Comparison of ENCODE assay signal across 12 cellular contexts in the genomic region with DNA sequence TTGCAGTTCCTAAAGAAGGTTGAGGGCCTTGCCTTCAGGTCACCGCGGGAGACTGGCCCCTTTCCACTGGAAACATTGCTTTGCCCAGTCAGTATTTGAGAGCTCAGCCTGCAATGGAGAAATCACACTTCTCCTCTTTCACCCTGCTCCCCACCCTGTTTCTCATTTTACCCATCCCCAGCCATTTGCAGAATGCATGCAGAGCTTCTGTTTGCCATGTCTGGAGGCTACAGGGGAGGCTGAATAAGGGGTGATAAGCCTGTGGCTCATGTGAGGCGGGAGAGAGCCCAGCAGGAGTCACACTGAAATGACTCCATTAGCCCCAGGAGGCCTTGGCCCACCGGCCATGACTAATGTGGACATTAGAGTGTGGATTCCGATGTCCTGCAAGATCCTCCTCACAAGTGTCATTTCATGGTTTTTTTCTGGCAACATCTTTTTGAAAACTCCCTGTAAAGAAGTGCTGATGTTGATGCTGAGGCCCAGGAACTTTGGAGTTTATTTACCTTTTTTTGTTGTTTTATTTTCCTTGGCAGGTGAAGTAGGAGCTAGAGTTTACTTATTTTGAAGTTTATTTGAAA. TPM values are rescaled to one million over a fixed set of nuclear protein-coding genes. Genes with fewer than 3 reads are reported as not detected.
DNase-seq lines count a peak whose midpoint lies in the region; ATAC-seq and TF ChIP-seq lines count a peak whose summit lies in the region.
"Had no signal": no experiment of that assay in that cellular context is flagged by ENCODE, and none has a peak within 500 bp of the region (broad histone marks: within the 10 kb centered on the region; RNA-seq: fewer than 3 reads in every experiment).

No MANE protein-coding gene starts in this region.

- DNase-seq in Daoy (ENCODE audit: low read depth) (peak; percentile 86), astrocyte of the spinal cord (ENCODE audit: low read depth, low spot score) (peak; percentile 75), KBM-7 (no peak)
- DNase-seq in CD4-positive, alpha-beta memory T cell = no peak
- DNase-seq: NCI-H526 treated with DMSO at 0.1 percent for 48 hours had no signal

- H4K20me1 ChIP-seq in Loucy (ENCODE audit: insufficient read depth, low read length, poor library complexity, severe bottlenecking) = peaks cover 57% of the 10 kb centered on the region

- intact Hi-C loops in CD4-positive, alpha-beta memory T cell (cut with micrococcal nuclease) = no loop called here

- H3K27me3 ChIP-seq in Loucy (ENCODE audit: insufficient read depth, low read length, poor library complexity, severe bottlenecking) (no peaks in the 10 kb centered on the region), neuron (ENCODE audit: insufficient read depth, low read length) (peaks cover 12% of the 10 kb centered on the region)
- H3K27me3 ChIP-seq in CD4-positive, alpha-beta memory T cell (ENCODE audit: insufficient read depth, low read length) = no peaks in the 10 kb centered on the region
- H3K27me3 ChIP-seq: adrenal gland, vagina had no signal

- H3K36me3 ChIP-seq in Loucy (ENCODE audit: insufficient read depth, low read length) = no peaks in the 10 kb centered on the region
- no peaks in the 10 kb centered on the region for H3K36me3 ChIP-seq in neuron (ENCODE audit: insufficient read depth, low read length)
- no peaks in the 10 kb centered on the region for H3K36me3 ChIP-seq in CD4-positive, alpha-beta memory T cell (ENCODE audit: insufficient read depth, low read length)
- H3K36me3 ChIP-seq: adrenal gland, vagina had no signal

- H3K79me2 ChIP-seq in Loucy (ENCODE audit: insufficient read depth, low read length) = peaks cover 97% of the 10 kb centered on the region

- peak overlapping the region; percentile 42 for H3K4me2 ChIP-seq in Loucy (ENCODE audit: low read depth, low read length, poor library complexity, severe bottlenecking)

- H3K4me3 ChIP-seq in Loucy (ENCODE audit: low read length, poor library complexity, severe bottlenecking) (no peak overlapping the region), astrocyte of the spinal cord (ENCODE audit: low read depth, low read length) (no peak overlapping the region), neuron (ENCODE audit: low read length) (no peak overlapping the region)
- no peak overlapping the region for H3K4me3 ChIP-seq in CD4-positive, alpha-beta memory T cell (ENCODE audit: low read length in 2 of 2)
- H3K4me3 ChIP-seq: adrenal gland, vagina had no signal

- H3K27ac ChIP-seq in CD4-positive, alpha-beta memory T cell (ENCODE audit: low read depth, low read length) = no peak overlapping the region
- H3K27ac ChIP-seq: vagina had no signal

- POLR2A ChIA-PET in CD4-positive, alpha-beta memory T cell (lab: Charles Lee; ENCODE audit: partially characterized antibody) = no interaction called here

- no peaks in the 10 kb centered on the region for H3K9me3 Mint-ChIP-seq in CD4-positive, alpha-beta memory T cell

- H3K4me1 ChIP-seq in Loucy (ENCODE audit: insufficient read depth, low read length, poor library complexity, severe bottlenecking) (peaks cover 47% of the 10 kb centered on the region), neuron (ENCODE audit: insufficient read depth, low read length) (peaks cover 18% of the 10 kb centered on the region)
- peaks cover 5% of the 10 kb centered on the region for H3K4me1 ChIP-seq in CD4-positive, alpha-beta memory T cell (ENCODE audit: insufficient read depth, low read length)

- H3K9ac ChIP-seq in Loucy (ENCODE audit: low read depth, low read length, poor library complexity, severe bottlenecking) = peak overlapping the region; percentile 10

- no peaks in the 10 kb centered on the region for H3K27me3 Mint-ChIP-seq in CD4-positive, alpha-beta memory T cell

- H2AFZ ChIP-seq in Loucy (ENCODE audit: low read length) (no peak overlapping the region), neuron (ENCODE audit: low read depth, low read length) (peak overlapping the region; percentile 26)

- TF ChIP-seq CTCF in Loucy (conservative IDR thresholded peaks at IDR 0.05; ENCODE audit: low read length) = no peak
- no peak for TF ChIP-seq CTCF in astrocyte of the spinal cord (IDR thresholded peaks at IDR 0.05; ENCODE audit: low read depth, low read length)

- peaks cover 9 to 17% (median 13%) of the 10 kb centered on the region in 4 donors for H3K4me1 Mint-ChIP-seq in CD4-positive, alpha-beta memory T cell

- H3K27ac Mint-ChIP-seq in CD4-positive, alpha-beta memory T cell = peak overlapping the region in 1 of 7 donors; percentile 42

- peaks cover 2% of the 10 kb centered on the region; the same call in 1 of the 2 replicates for H3F3A ChIP-seq in Loucy (ENCODE audit: low read depth)

- no peaks in the 10 kb centered on the region for H3K9me3 ChIP-seq in Loucy (ENCODE audit: insufficient read depth, low read depth, low read length)
- no peaks in the 10 kb centered on the region for H3K9me3 ChIP-seq in neuron (ENCODE audit: low read length)
- H3K9me3 ChIP-seq in CD4-positive, alpha-beta memory T cell (ENCODE audit: control insufficient read depth in 1 of 2, low read length in 2 of 2) = no peaks in the 10 kb centered on the region
- H3K9me3 ChIP-seq: adrenal gland, vagina had no signal

- no peak overlapping the region for H3K4me3 Mint-ChIP-seq in CD4-positive, alpha-beta memory T cell

- in situ Hi-C loops in astrocyte of the spinal cord (cut with HindIII; ENCODE audit: low sequenced_read_pairs) = loop anchor here (25.0 kb wide), 1 partner anchor 133 kb away; no protein-coding TSS in a partner anchor
- in situ Hi-C loops in KBM-7 (cut with MboI; ENCODE audit: low pct_unique_long_range_greater_than_20kb, low sequenced_read_pairs) = no loop called here

- peaks cover 0 to 3% of the 10 kb centered on the region in 2 donors for H3K36me3 Mint-ChIP-seq in CD4-positive, alpha-beta memory T cell

- CTCF ChIA-PET in CD4-positive, alpha-beta memory T cell (lab: Charles Lee; ENCODE audit: partially characterized antibody) = no interaction called here

- ATAC-seq in HG02678 (IDR thresholded peaks at IDR 0.05; ENCODE audit: unreplicated experiment) = no peak
- ATAC-seq in HG02798 (IDR thresholded peaks at IDR 0.05; ENCODE audit: poor library complexity, unreplicated experiment) = no peak

- H3K9me2 ChIP-seq in Loucy (replicated peaks; ENCODE audit: low read depth, low read length) = no peaks in the 10 kb centered on the region

RNA-seq across cellular contexts. Expression of a gene that starts 6.3 kb away (rescaled TPM):
- 3.3 and 5.5 TPM in 2 replicates for total RNA-seq in Daoy (2014; rRNA removed; shearing (Covaris generic))
- 10 to 100 TPM; 35.7 to 40.4 TPM for total RNA-seq in CD4-positive, alpha-beta memory T cell
- polyA plus RNA-seq in CD4-positive, alpha-beta memory T cell = 10 to 100 TPM; 72.3 to 94.5 TPM

RNA-seq across cellular contexts. Expression of a gene that starts 14.5 kb away (rescaled TPM):
- total RNA-seq in Daoy (2014; rRNA removed; shearing (Covaris generic)) = 6.1 TPM in 1 of 2 replicates, not detected in the other
- total RNA-seq in CD4-positive, alpha-beta memory T cell = not detected
- polyA plus RNA-seq in CD4-positive, alpha-beta memory T cell = not detected

RNA-seq across cellular contexts. Expression of a gene that starts 33.4 kb away (rescaled TPM):
- total RNA-seq in Daoy (2014; rRNA removed; shearing (Covaris generic)) = 2.7 TPM in 1 of 2 replicates, not detected in the other
- total RNA-seq in CD4-positive, alpha-beta memory T cell = not detected
- not detected for polyA plus RNA-seq in CD4-positive, alpha-beta memory T cell

RNA-seq across cellular contexts. Expression of a gene that starts 45.1 kb away (rescaled TPM):
- total RNA-seq in Daoy (2014; rRNA removed; shearing (Covaris generic)) = 97.5 and 99.7 TPM in 2 replicates
- 10 to 100 TPM; 35.8 to 38.4 TPM for total RNA-seq in CD4-positive, alpha-beta memory T cell
- polyA plus RNA-seq in CD4-positive, alpha-beta memory T cell = 10 to 100 TPM; 44.6 to 57.4 TPM

RNA-seq across cellular contexts. Expression of a gene that starts 46.7 kb away (rescaled TPM):
- total RNA-seq in Daoy (2014; rRNA removed; shearing (Covaris generic)) = 5.3 and 6.4 TPM in 2 replicates
- not detected for total RNA-seq in CD4-positive, alpha-beta memory T cell
- not detected for polyA plus RNA-seq in CD4-positive, alpha-beta memory T cell
- total RNA-seq: mesenteric fat pad, vagina had no signal

Comparison
In these comparisons a context has a peak if more than half of its experiments do, and no peak if none do; other contexts are left out.
1. DNase-seq: peak in Daoy (single experiment) and astrocyte of the spinal cord (single experiment); none in KBM-7 (single experiment) and CD4-positive, alpha-beta memory T cell (0 of 5).